Comparison of ENCODE assay signal across 7 cellular contexts in genomic region chr12:16385779-16386646, GRCh38. TPM values are rescaled to one million over a fixed set of nuclear protein-coding genes. Genes with fewer than 3 reads are reported as not detected.
A peak's percentile ranks its signal among the peaks of the same experiment; 100 is the strongest.
DNase-seq lines count a peak whose midpoint lies in the region; ATAC-seq and TF ChIP-seq lines count a peak whose summit lies in the region.

No MANE protein-coding gene starts in this region.

- no peak overlapping the region for H3K4me3 ChIP-seq in brain microvascular endothelial cell (ENCODE audit: low read depth, low read length)

- in situ Hi-C loops in brain microvascular endothelial cell (cut with HindIII; ENCODE audit: low pct_ligation_motif_present, low sequenced_read_pairs), result no loop called here

- H3K27me3 ChIP-seq in brain microvascular endothelial cell (replicated peaks), result no peaks in the 10 kb centered on the region

- 0 out of 2 replicates have a peak, but pooled peaks have one; percentile 7 for TF ChIP-seq CTCF in GM12874 (IDR thresholded peaks at IDR 0.05; ENCODE audit: insufficient read depth, low read depth, low read length)
- peak; percentile 56 for TF ChIP-seq CTCF in brain microvascular endothelial cell (IDR thresholded peaks at IDR 0.05; ENCODE audit: low read depth, low read length, missing control alignments)

- H3K36me3 ChIP-seq in brain microvascular endothelial cell (replicated peaks), result no peaks in the 10 kb centered on the region

- DNase-seq in NCI-H2081 treated with DMSO at 0.1 percent for 48 hours (lab: John Stamatoyannopoulos, UW) (peak; percentile 42), brain microvascular endothelial cell (peak; percentile 51), kidney glomerular epithelial cell (lab: John Stamatoyannopoulos, UW) (peak; percentile 29), ureter (ENCODE audit: low spot score) (peak; percentile 55), germinal center (ENCODE audit: low spot score) (no peak)

- no peak for ATAC-seq in GM18868 (IDR thresholded peaks at IDR 0.05; ENCODE audit: unreplicated experiment)

- no peak overlapping the region for H3K27ac ChIP-seq in brain microvascular endothelial cell

RNA-seq across cellular contexts. Expression of gene MGST1, which starts 38.6 kb away (rescaled TPM):
- 412 TPM for total RNA-seq in ureter
